ENCODE assay signal across 13 cellular contexts in the genomic region with DNA sequence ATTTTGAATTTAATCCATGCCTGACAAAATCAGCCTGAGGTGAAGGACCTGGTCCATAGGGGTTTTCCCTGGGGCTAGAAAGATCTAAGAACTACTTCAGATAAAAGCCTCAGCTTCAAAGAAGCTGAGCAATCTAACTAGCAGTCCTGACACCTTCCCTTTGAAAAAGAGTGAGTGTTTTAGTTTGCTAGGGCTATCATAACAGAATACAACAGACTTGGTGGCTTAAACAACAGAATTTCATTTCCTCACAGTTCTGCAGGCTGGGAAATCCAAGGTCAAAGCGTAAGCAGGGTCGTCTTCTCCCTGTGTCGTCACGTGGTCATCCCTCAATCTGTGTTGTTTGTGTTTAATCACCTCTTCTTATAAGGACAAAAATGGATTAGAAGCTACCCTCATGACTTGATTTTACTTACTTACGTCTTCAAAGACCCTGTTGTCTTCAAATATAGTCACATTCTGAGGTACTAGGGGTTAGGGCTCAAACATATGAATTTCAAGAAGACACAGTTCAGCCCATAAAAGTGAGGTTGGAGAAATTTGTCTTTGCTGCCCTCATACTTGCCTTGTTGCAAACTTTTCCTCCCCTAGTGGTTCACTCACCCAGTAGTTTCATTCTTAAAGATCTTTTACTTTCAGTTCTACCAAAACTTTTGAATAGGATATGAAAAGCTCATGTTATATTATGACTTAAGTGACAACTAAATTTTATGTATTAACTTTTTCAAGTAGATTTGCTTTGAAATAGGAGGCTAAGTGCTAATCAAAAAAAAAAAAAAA.
DNase-seq lines count a peak whose midpoint lies in the region; ATAC-seq and TF ChIP-seq lines count a peak whose summit lies in the region.
"Had no signal": no experiment of that assay in that cellular context is flagged by ENCODE, and none has a peak within 500 bp of the region (broad histone marks: within the 10 kb centered on the region; RNA-seq: fewer than 3 reads in every experiment).

No MANE protein-coding gene starts in this region.

- no peaks in the 10 kb centered on the region for H3K36me3 ChIP-seq in ACC112 (ENCODE audit: insufficient read depth, low read length)
- no peaks in the 10 kb centered on the region for H3K36me3 ChIP-seq in Loucy (ENCODE audit: insufficient read depth, low read length)
- no peaks in the 10 kb centered on the region for H3K36me3 ChIP-seq in vagina
- H3K36me3 ChIP-seq: BE2C had no signal

- H3K27ac ChIP-seq in ACC112 (ENCODE audit: low read depth, low read length) (no peak overlapping the region), vagina (no peak overlapping the region)

- intact Hi-C loops in vagina (cut with DNase I): no loop called here

- H3F3A ChIP-seq in Loucy (ENCODE audit: low read depth): no peaks in the 10 kb centered on the region

- TF ChIP-seq CTCF in Loucy (conservative IDR thresholded peaks at IDR 0.05; ENCODE audit: low read length): 0 out of 2 replicates have a peak, but pooled peaks have one; percentile 8
- TF ChIP-seq CTCF in vagina (IDR thresholded peaks at IDR 0.05): no peak

- H3K27me3 ChIP-seq in ACC112 (ENCODE audit: insufficient read depth, low read length) (no peaks in the 10 kb centered on the region), Loucy (ENCODE audit: insufficient read depth, low read length, poor library complexity, severe bottlenecking) (no peaks in the 10 kb centered on the region), vagina (no peaks in the 10 kb centered on the region)
- H3K27me3 ChIP-seq: BE2C had no signal

- TF ChIP-seq POLR2A in vagina (IDR thresholded peaks at IDR 0.05): no peak

- H3K4me2 ChIP-seq in Loucy (ENCODE audit: low read depth, low read length, poor library complexity, severe bottlenecking): no peak overlapping the region

- H2AFZ ChIP-seq in ACC112 (ENCODE audit: low read length, unreplicated experiment): peak overlapping the region; percentile 23
- peak overlapping the region; percentile 14; the same call in 1 of the 2 replicates for H2AFZ ChIP-seq in Loucy (ENCODE audit: low read length)

- no peaks in the 10 kb centered on the region for H3K9me2 ChIP-seq in Loucy (replicated peaks; ENCODE audit: low read depth, low read length)

- no peak overlapping the region for H3K9ac ChIP-seq in Loucy (ENCODE audit: low read depth, low read length, poor library complexity, severe bottlenecking)

- ATAC-seq in GM19023 (IDR thresholded peaks at IDR 0.05; ENCODE audit: unreplicated experiment): peak; percentile 70
- peak; percentile 80 for ATAC-seq in HG02759 (IDR thresholded peaks at IDR 0.05; ENCODE audit: unreplicated experiment)
- ATAC-seq: right cardiac atrium had no signal

- H4K20me1 ChIP-seq in Loucy (ENCODE audit: insufficient read depth, low read length, poor library complexity, severe bottlenecking): no peaks in the 10 kb centered on the region

- H3K4me1 ChIP-seq in ACC112 (ENCODE audit: control insufficient read depth, insufficient read depth, low read length, unreplicated experiment) (peaks cover 12% of the 10 kb centered on the region), Loucy (ENCODE audit: insufficient read depth, low read length, poor library complexity, severe bottlenecking) (no peaks in the 10 kb centered on the region), vagina (no peaks in the 10 kb centered on the region)
- H3K4me1 ChIP-seq: BE2C had no signal

- H3K4me3 ChIP-seq in ACC112 (ENCODE audit: low read depth, low read length) (no peak overlapping the region), Loucy (ENCODE audit: low read length, poor library complexity, severe bottlenecking) (no peak overlapping the region), vagina (no peak overlapping the region)

- H3K79me2 ChIP-seq in ACC112 (ENCODE audit: control insufficient read depth, insufficient read depth, low read length, unreplicated experiment): no peaks in the 10 kb centered on the region
- no peaks in the 10 kb centered on the region for H3K79me2 ChIP-seq in Loucy (ENCODE audit: insufficient read depth, low read length)

- DNase-seq in vagina (ENCODE audit: extremely low spot score in 2 of 2) (no peak), NCI-H345 treated with DMSO at 0.1 percent for 48 hours (lab: John Stamatoyannopoulos, UW; ENCODE audit: unreplicated experiment) (no peak), occipital lobe (lab: John Stamatoyannopoulos, UW) (no peak), hippocampal formation (lab: John Stamatoyannopoulos, UW) (no peak)
- DNase-seq: BE2C, dermis blood vessel endothelial cell, islet precursor cell, right cardiac atrium, substantia nigra had no signal

- H3K9me3 ChIP-seq in Loucy (ENCODE audit: insufficient read depth, low read depth, low read length) (no peaks in the 10 kb centered on the region), vagina (no peaks in the 10 kb centered on the region)
- H3K9me3 ChIP-seq: BE2C had no signal
